10 cellular contexts compared by ENCODE assay signal in the genomic region with DNA sequence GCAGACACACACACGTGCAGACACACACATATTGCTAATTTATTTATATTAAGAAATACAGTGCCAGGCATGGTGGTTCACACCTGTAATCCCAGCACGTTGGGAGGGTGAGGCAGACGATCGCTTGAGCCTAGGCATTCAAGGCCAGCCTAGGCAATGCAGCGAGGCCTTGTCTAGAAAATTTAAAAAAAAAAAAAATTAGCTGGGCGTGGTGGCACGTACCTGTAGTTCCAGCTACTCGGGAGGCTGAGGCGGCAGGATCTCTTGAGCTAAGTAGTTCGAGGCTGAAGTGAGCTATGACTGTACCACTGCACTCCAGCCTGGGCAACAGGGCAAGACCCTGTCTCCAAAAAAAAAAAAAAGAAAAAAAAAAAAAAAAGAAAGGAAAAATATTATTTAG. TPM values are rescaled to one million over a fixed set of nuclear protein-coding genes. Genes with fewer than 3 reads are reported as not detected.
DNase-seq lines count a peak whose midpoint lies in the region; ATAC-seq and TF ChIP-seq lines count a peak whose summit lies in the region.
"Had no signal": no experiment of that assay in that cellular context is flagged by ENCODE, and none has a peak within 500 bp of the region (broad histone marks: within the 10 kb centered on the region; RNA-seq: fewer than 3 reads in every experiment).

No MANE protein-coding gene starts in this region.

- 91% methylated on average over 10 of the region's 10 CpGs for WGBS in upper lobe of left lung, 2 donors

- H3K36me3 Mint-ChIP-seq in activated naive CD8-positive, alpha-beta T cell = peaks cover 2% of the 10 kb centered on the region
- no peaks in the 10 kb centered on the region for H3K36me3 Mint-ChIP-seq in activated naive CD8-positive, alpha-beta T cell treated with anti-CD3 and anti-CD28 coated beads for 36 hours
- H3K36me3 Mint-ChIP-seq in chondrocyte (ENCODE audit: low read depth) (peaks cover 1% of the 10 kb centered on the region), endothelial cell (ENCODE audit: low read depth, unreplicated experiment) (no peaks in the 10 kb centered on the region)

- H3K27me3 ChIP-seq in mucosa of rectum (ENCODE audit: control insufficient read depth in 2 of 2, insufficient read depth in 2 of 2, low read length in 2 of 2) (no peaks in the 10 kb centered on the region), upper lobe of left lung (no peaks in the 10 kb centered on the region)

- no peak for TF ChIP-seq CTCF in chondrocyte (IDR thresholded peaks at IDR 0.05)
- no peak for TF ChIP-seq CTCF in upper lobe of left lung (IDR thresholded peaks at IDR 0.05)
- no peak for TF ChIP-seq CTCF in endothelial cell (IDR thresholded peaks at IDR 0.05; ENCODE audit: unreplicated experiment)

- H3K36me3 ChIP-seq in mucosa of rectum (ENCODE audit: control insufficient read depth in 2 of 2, insufficient read depth in 2 of 2, low read length in 2 of 2) (no peaks in the 10 kb centered on the region), upper lobe of left lung (no peaks in the 10 kb centered on the region)

- peak overlapping the region in 1 of 2 donors; percentile 25 for H3K9ac ChIP-seq in mucosa of rectum (ENCODE audit: low read depth in 1 of 2, low read length in 2 of 2)

- peak overlapping the region; percentile 22 for H3K27ac Mint-ChIP-seq in activated naive CD8-positive, alpha-beta T cell
- H3K27ac Mint-ChIP-seq in activated naive CD8-positive, alpha-beta T cell treated with anti-CD3 and anti-CD28 coated beads for 36 hours = no peak overlapping the region
- H3K27ac Mint-ChIP-seq in chondrocyte (ENCODE audit: unreplicated experiment) (peak overlapping the region; percentile 89), endothelial cell (ENCODE audit: unreplicated experiment) (no peak overlapping the region)

- no peaks in the 10 kb centered on the region for H3K27me3 Mint-ChIP-seq in activated naive CD8-positive, alpha-beta T cell
- no peaks in the 10 kb centered on the region for H3K27me3 Mint-ChIP-seq in activated naive CD8-positive, alpha-beta T cell treated with anti-CD3 and anti-CD28 coated beads for 36 hours
- H3K27me3 Mint-ChIP-seq in chondrocyte (ENCODE audit: low read depth) = no peaks in the 10 kb centered on the region
- H3K27me3 Mint-ChIP-seq in endothelial cell (ENCODE audit: unreplicated experiment) = peaks cover 2% of the 10 kb centered on the region

- H3K4me3 ChIP-seq in mucosa of rectum (ENCODE audit: low read length in 2 of 2) (peak overlapping the region; percentile 21 to 31), upper lobe of left lung (no peak overlapping the region)

- no peak for TF ChIP-seq EP300 in upper lobe of left lung (IDR thresholded peaks at IDR 0.05)

- no peak for TF ChIP-seq POLR2A in upper lobe of left lung (IDR thresholded peaks at IDR 0.05)

- H3K9me3 Mint-ChIP-seq in activated naive CD8-positive, alpha-beta T cell (ENCODE audit: low read depth) = no peaks in the 10 kb centered on the region
- no peaks in the 10 kb centered on the region for H3K9me3 Mint-ChIP-seq in activated naive CD8-positive, alpha-beta T cell treated with anti-CD3 and anti-CD28 coated beads for 36 hours
- H3K9me3 Mint-ChIP-seq in chondrocyte (ENCODE audit: low read depth) (no peaks in the 10 kb centered on the region), endothelial cell (ENCODE audit: unreplicated experiment) (no peaks in the 10 kb centered on the region)
- H3K9me3 Mint-ChIP-seq: neural crest cell had no signal

- H3K4me3 Mint-ChIP-seq in activated naive CD8-positive, alpha-beta T cell = no peak overlapping the region
- no peak overlapping the region for H3K4me3 Mint-ChIP-seq in activated naive CD8-positive, alpha-beta T cell treated with anti-CD3 and anti-CD28 coated beads for 36 hours
- H3K4me3 Mint-ChIP-seq in chondrocyte (ENCODE audit: unreplicated experiment) (no peak overlapping the region), endothelial cell (ENCODE audit: unreplicated experiment) (no peak overlapping the region)
- H3K4me3 Mint-ChIP-seq: neural crest cell had no signal

- peaks cover 47% of the 10 kb centered on the region for H3K4me1 Mint-ChIP-seq in activated naive CD8-positive, alpha-beta T cell (ENCODE audit: low read depth)
- peaks cover 47% of the 10 kb centered on the region for H3K4me1 Mint-ChIP-seq in activated naive CD8-positive, alpha-beta T cell treated with anti-CD3 and anti-CD28 coated beads for 36 hours
- peaks cover 87% of the 10 kb centered on the region for H3K4me1 Mint-ChIP-seq in chondrocyte (ENCODE audit: low read depth)
- H3K4me1 Mint-ChIP-seq in endothelial cell (ENCODE audit: unreplicated experiment) = no peaks in the 10 kb centered on the region
- H3K4me1 Mint-ChIP-seq: neural crest cell had no signal

- H3K9me3 ChIP-seq in mucosa of rectum (ENCODE audit: control insufficient read depth in 2 of 2, low read length in 2 of 2) = no peaks in the 10 kb centered on the region
- no peaks in the 10 kb centered on the region for H3K9me3 ChIP-seq in upper lobe of left lung

- peak overlapping the region; percentile 77 to 88 for H3K27ac ChIP-seq in mucosa of rectum (ENCODE audit: low read depth in 2 of 2, low read length in 2 of 2)
- H3K27ac ChIP-seq in upper lobe of left lung = peak overlapping the region; percentile 44 to 76 (median 68)

- ATAC-seq in upper lobe of left lung (ENCODE audit: low FRiP score in 2 of 2) (no peak), GM21447 (IDR thresholded peaks at IDR 0.05; ENCODE audit: unreplicated experiment) (no peak)

- H3K4me1 ChIP-seq in mucosa of rectum (ENCODE audit: control insufficient read depth in 2 of 2, insufficient read depth in 2 of 2, low read length in 2 of 2) (peaks cover 25 to 43% of the 10 kb centered on the region in 2 donors), upper lobe of left lung (peaks cover 60 to 70% (median 69%) of the 10 kb centered on the region in 4 donors)

- no peak for DNase-seq in activated naive CD8-positive, alpha-beta T cell treated with anti-CD3 and anti-CD28 coated beads for 36 hours
- DNase-seq in chondrocyte (ENCODE audit: low spot score) = no peak
- DNase-seq in upper lobe of left lung = no peak
- DNase-seq in globus pallidus (ENCODE audit: low spot score) = no peak
- no peak for DNase-seq in endothelial cell (ENCODE audit: low spot score)
- DNase-seq: activated CD4-positive, alpha-beta T cell treated with anti-CD3 and anti-CD28 coated beads for 1 hour had no signal

RNA-seq across cellular contexts. Expression of a gene that starts 28.8 kb away (rescaled TPM):
- total RNA-seq in activated naive CD8-positive, alpha-beta T cell treated with anti-CD3 and anti-CD28 coated beads for 36 hours = 10 to 100 TPM; 15.2 to 15.6 TPM
- 88.1 to 100 TPM (median 99.0 TPM) in 3 replicates for total RNA-seq in chondrocyte
- total RNA-seq in upper lobe of left lung = 100 to 1,000 TPM in 5 of 6 donors, 10 to 100 TPM in 1; 84.0 to 214 (median 161) TPM
- 29.4 TPM for total RNA-seq in endothelial cell (ENCODE audit: unreplicated experiment)

RNA-seq across cellular contexts. Expression of a gene that starts 58.7 kb away (rescaled TPM):
- 10 to 100 TPM; 14.2 to 16.1 TPM for total RNA-seq in activated naive CD8-positive, alpha-beta T cell treated with anti-CD3 and anti-CD28 coated beads for 36 hours
- total RNA-seq in chondrocyte (13.6 to 20.7 TPM (median 13.6 TPM) in 3 replicates), upper lobe of left lung (10 to 100 TPM; 11.9 to 23.1 (median 17.5) TPM), endothelial cell (ENCODE audit: unreplicated experiment) (8.6 TPM)

Comparison
In these comparisons a context has a peak if more than half of its experiments do, and no peak if none do; other contexts are left out.
1. H3K27ac Mint-ChIP-seq: peak in activated naive CD8-positive, alpha-beta T cell (single experiment) and chondrocyte (single experiment); none in activated naive CD8-positive, alpha-beta T cell treated with anti-CD3 and anti-CD28 coated beads for 36 hours (single experiment) and endothelial cell (single experiment).
2. H3K4me3 ChIP-seq: peak in mucosa of rectum (2 of 2); none in upper lobe of left lung (0 of 4).